ENCODE assay signal across 9 cellular contexts in the genomic region with DNA sequence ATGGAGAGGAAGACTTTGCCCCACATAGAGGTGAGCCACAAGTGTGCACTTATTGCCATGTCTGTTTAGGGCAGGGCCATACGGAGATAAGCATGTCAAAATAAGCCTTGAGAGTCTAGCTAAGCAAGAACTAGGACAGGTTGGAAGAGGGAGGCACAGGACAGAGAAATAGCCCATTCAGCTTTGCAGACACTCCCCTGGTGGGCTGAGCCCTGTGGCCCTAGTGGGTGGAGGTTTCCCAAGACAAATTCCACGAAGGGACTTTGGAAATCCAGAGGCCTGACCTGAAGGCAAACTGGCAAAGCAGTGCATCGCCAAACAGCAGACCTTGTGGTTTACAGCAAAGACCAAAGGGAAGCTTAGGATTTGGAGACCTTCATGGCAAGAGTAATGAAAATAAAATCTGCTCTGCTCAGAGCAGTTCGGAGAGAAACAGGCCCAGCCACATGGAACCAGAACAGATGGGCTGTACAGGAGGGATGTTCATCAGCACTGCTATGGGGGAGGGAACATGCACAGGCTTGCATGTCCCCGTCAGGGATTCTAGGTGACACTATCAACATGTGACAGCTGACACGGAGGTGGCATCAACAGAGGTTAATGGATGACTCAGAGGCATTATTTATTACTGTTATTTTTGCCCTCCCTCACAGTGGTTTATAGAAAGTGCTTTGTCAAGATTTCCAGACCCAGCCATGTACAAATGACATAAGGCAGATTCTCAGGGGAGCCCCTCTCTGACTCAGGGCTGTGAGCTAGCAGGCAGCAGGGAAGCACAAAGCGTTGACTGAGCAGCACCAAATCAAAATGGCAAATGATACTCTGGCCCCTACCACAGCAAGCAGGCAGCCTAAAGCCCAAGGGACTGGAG.
A peak's percentile ranks its signal among the peaks of the same experiment; 100 is the strongest.
DNase-seq lines count a peak whose midpoint lies in the region; ATAC-seq, FAIRE-seq and TF ChIP-seq lines count a peak whose summit lies in the region.
"Had no signal": no experiment of that assay in that cellular context is flagged by ENCODE, and none has a peak within 500 bp of the region (broad histone marks: within the 10 kb centered on the region; RNA-seq: fewer than 3 reads in every experiment).

No MANE protein-coding gene starts in this region.

- WGBS in neuronal stem cell (ENCODE audit: extremely low coverage in 2 of 2, insufficient read length in 2 of 2, insufficient replicate concordance in 1 of 2), 2 donors = no CpG with 5 or more reads among the region's 7 CpGs

- no peak overlapping the region for H3K4me3 ChIP-seq in colonic mucosa
- H3K4me3 ChIP-seq in neuronal stem cell (ENCODE audit: low read length in 2 of 2) = no peak overlapping the region

- no peak overlapping the region for H2BK5ac ChIP-seq in neuronal stem cell (ENCODE audit: low read length)

- H3K27me3 ChIP-seq in colonic mucosa (no peaks in the 10 kb centered on the region), neuronal stem cell (ENCODE audit: control insufficient read depth in 3 of 3, insufficient read depth in 3 of 3, low read depth in 1 of 3, low read length in 3 of 3) (no peaks in the 10 kb centered on the region)
- H3K27me3 ChIP-seq: neutrophil had no signal

- H3K9me3 ChIP-seq in colonic mucosa (no peaks in the 10 kb centered on the region), neuronal stem cell (replicated peaks in 1 of 2; ENCODE audit: control insufficient read depth in 2 of 2, insufficient read depth in 1 of 2, low read depth in 1 of 2, low read length in 2 of 2) (no peaks in the 10 kb centered on the region)
- H3K9me3 ChIP-seq: neutrophil had no signal

- DNase-seq in activated CD4-positive, alpha-beta T cell treated with anti-CD3 and anti-CD28 coated beads for 4 hours = peak; percentile 36 to 49
- DNase-seq in activated CD4-positive, alpha-beta T cell treated with anti-CD3 and anti-CD28 coated beads for 1 hour = no peak
- DNase-seq in LHCN-M2 (ENCODE audit: low read depth) (peak; percentile 89), colonic mucosa (peak; percentile 49), neuronal stem cell (ENCODE audit: low spot score) (no peak), frontal cortex (ENCODE audit: low spot score in 2 of 2) (no peak), ureter (ENCODE audit: low spot score) (no peak)

- TF ChIP-seq CTCF in colonic mucosa (IDR thresholded peaks at IDR 0.05) = no peak

- no peak overlapping the region for H3K4me2 ChIP-seq in neuronal stem cell (ENCODE audit: insufficient read depth, low read length, poor library complexity, severe bottlenecking)

- no peaks in the 10 kb centered on the region for H3K36me3 ChIP-seq in colonic mucosa
- no peaks in the 10 kb centered on the region for H3K36me3 ChIP-seq in neuronal stem cell (replicated peaks in 1 of 2; ENCODE audit: control insufficient read depth in 2 of 2, insufficient read depth in 2 of 2, low read length in 2 of 2)
- H3K36me3 ChIP-seq: neutrophil had no signal

- H4K8ac ChIP-seq in neuronal stem cell (ENCODE audit: low read depth, low read length) = no peak overlapping the region

- H2AFZ ChIP-seq in neuronal stem cell (ENCODE audit: low read length) = peak overlapping the region; percentile 42

- H3K9ac ChIP-seq in colonic mucosa (ENCODE audit: low read depth in 2 of 2, low read length in 2 of 2) = peak overlapping the region in 1 of 2 donors; percentile 67
- no peak overlapping the region for H3K9ac ChIP-seq in neuronal stem cell (ENCODE audit: low read depth, low read length, poor library complexity)

- no peak overlapping the region for H2AK5ac ChIP-seq in neuronal stem cell (ENCODE audit: low read depth, low read length)

- no peak overlapping the region for H3K4ac ChIP-seq in neuronal stem cell (ENCODE audit: low read length)

- H4K91ac ChIP-seq in neuronal stem cell (ENCODE audit: low read depth, low read length, poor library complexity) = no peak overlapping the region

- H3K18ac ChIP-seq in neuronal stem cell (ENCODE audit: low read length) = no peak overlapping the region

- H3K27ac ChIP-seq in colonic mucosa (peak overlapping the region; percentile 14), neuronal stem cell (replicated peaks; ENCODE audit: low read length) (no peak overlapping the region)
- H3K27ac ChIP-seq: neutrophil had no signal

- no peak overlapping the region for H2BK120ac ChIP-seq in neuronal stem cell (ENCODE audit: low read depth, low read length)

- H3K4me1 ChIP-seq in colonic mucosa = peaks cover 4% of the 10 kb centered on the region
- H3K4me1 ChIP-seq in neuronal stem cell (ENCODE audit: control insufficient read depth in 2 of 2, insufficient read depth in 1 of 2, low read depth in 1 of 2, low read length in 2 of 2) = peaks cover 5% of the 10 kb centered on the region in 2 donors

- no peaks in the 10 kb centered on the region for H3K79me1 ChIP-seq in neuronal stem cell (ENCODE audit: low read depth, low read length)

- peak; percentile 64 for ATAC-seq in GM21737 (IDR thresholded peaks at IDR 0.05; ENCODE audit: unreplicated experiment)

- no peak overlapping the region for H3K14ac ChIP-seq in neuronal stem cell (ENCODE audit: low read length)

- H3K23ac ChIP-seq in neuronal stem cell (ENCODE audit: low read depth, low read length, poor library complexity) = no peak overlapping the region

- H2BK12ac ChIP-seq in neuronal stem cell (ENCODE audit: low read length) = no peak overlapping the region

- no peak overlapping the region for H2BK15ac ChIP-seq in neuronal stem cell (ENCODE audit: low read length)

- no peak for FAIRE-seq in frontal cortex (lab: Jason Lieb, UNC)

- intact Hi-C loops in colonic mucosa (cut with DNase I) = no loop called here

Comparison
In these comparisons a context has a peak if more than half of its experiments do, and no peak if none do; other contexts are left out.
1. DNase-seq: peak in activated CD4-positive, alpha-beta T cell treated with anti-CD3 and anti-CD28 coated beads for 4 hours (2 of 2), LHCN-M2 (single experiment) and colonic mucosa (single experiment); none in activated CD4-positive, alpha-beta T cell treated with anti-CD3 and anti-CD28 coated beads for 1 hour (single experiment), neuronal stem cell (single experiment), frontal cortex (0 of 2) and ureter (single experiment).